30 cellular contexts compared by ENCODE assay signal in the genomic region with DNA sequence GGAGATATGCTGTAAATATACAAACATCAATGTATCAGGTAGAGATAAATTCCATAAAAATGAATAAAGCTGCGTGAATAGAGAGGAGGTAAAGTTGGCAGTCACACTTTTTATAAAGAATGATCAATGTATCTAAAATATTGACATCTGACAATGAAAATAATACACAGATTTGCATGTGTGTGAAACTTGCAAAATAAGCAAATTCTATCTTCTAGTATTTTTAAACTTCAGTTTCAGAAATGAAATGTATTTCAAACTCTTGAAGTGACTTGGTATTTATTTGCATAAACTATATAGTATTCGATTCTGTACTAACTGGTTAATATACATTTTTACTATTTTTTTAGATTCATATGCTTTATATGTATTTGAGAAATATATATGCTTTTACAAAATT.
"Had no signal": no experiment of that assay in that cellular context is flagged by ENCODE, and none has a peak within 500 bp of the region (broad histone marks: within the 10 kb centered on the region; RNA-seq: fewer than 3 reads in every experiment).

No MANE protein-coding gene starts in this region.

- H3K27me3 ChIP-seq: ascending aorta, breast epithelium, cardiac muscle cell, colonic mucosa, esophagus squamous epithelium had no signal

- H3K4me3 ChIP-seq: ascending aorta, breast epithelium, cardiac muscle cell, colonic mucosa, esophagus squamous epithelium had no signal

- H3K4me1 ChIP-seq: ascending aorta, breast epithelium, colonic mucosa, esophagus squamous epithelium had no signal

- ATAC-seq: activated CD4-positive, alpha-beta T cell treated with anti-CD3 and anti-CD28 coated beads for 36 hours; activated CD8-positive, alpha-beta memory T cell treated with anti-CD3 and anti-CD28 coated beads, Interleukin-2, amount 10 ng/mL, durations not matched to agents 7 days and 5 days; activated CD8-positive, alpha-beta T cell treated with anti-CD3 and anti-CD28 coated beads, Interleukin-2, amount 10 ng/mL, durations not matched to agents 7 days and 5 days; activated naive CD4-positive, alpha-beta T cell treated with anti-CD3 and anti-CD28 coated beads, Interleukin-2, amount 50 U/mL, for 72 hours had no signal

- H3K9me3 ChIP-seq: ascending aorta, breast epithelium, colonic mucosa, esophagus squamous epithelium had no signal

- H3K36me3 ChIP-seq: ascending aorta, breast epithelium, cardiac muscle cell, colonic mucosa, esophagus squamous epithelium had no signal

- H3K27ac ChIP-seq: ascending aorta, breast epithelium, cardiac muscle cell, colonic mucosa, epithelial cell of prostate, esophagus squamous epithelium had no signal

- DNase-seq: activated CD4-positive, alpha-beta memory T cell treated with anti-CD3 and anti-CD28 coated beads for 36 hours; activated CD4-positive, alpha-beta T cell treated with anti-CD3 and anti-CD28 coated beads for 36 hours; activated CD4-positive, alpha-beta T cell treated with anti-CD3 and anti-CD28 coated beads, Interleukin-2, amount 10 ng/mL, durations not matched to agents 24 days and 14 days; activated CD4-positive, CD25-positive, alpha-beta regulatory T cell; activated CD4-positive, CD25-positive, alpha-beta regulatory T cell treated with anti-CD3 and anti-CD28 coated beads, Interleukin-2, amount 50 U/mL, for 72 hours; activated CD8-positive, alpha-beta memory T cell treated with anti-CD3 and anti-CD28 coated beads, Interleukin-2, amount 10 ng/mL, durations not matched to agents 7 days and 5 days; activated CD8-positive, alpha-beta memory T cell treated with anti-CD3 and anti-CD28 coated beads, Interleukin-2, amount 50 U/mL, for 4 hours; activated CD8-positive, alpha-beta T cell treated with anti-CD3 and anti-CD28 coated beads, Interleukin-2, amount 10 ng/mL, durations not matched to agents 7 days and 5 days; activated gamma-delta T cell; activated naive CD4-positive, alpha-beta T cell; activated naive CD4-positive, alpha-beta T cell treated with anti-CD3 and anti-CD28 coated beads, Interleukin-2, amount 10 ng/mL, durations not matched to agents 7 days and 5 days; activated naive CD8-positive, alpha-beta T cell treated with anti-CD3 and anti-CD28 coated beads, Interleukin-2, amount 10 ng/mL, durations not matched to agents 7 days and 5 days; activated T-cell treated with anti-CD3 and anti-CD28 coated beads, Interleukin-2, amount 50 U/mL, for 1 hour; activated T-cell treated with anti-CD3 and anti-CD28 coated beads, Interleukin-2, amount 50 U/mL, for 48 hours; central memory CD4-positive, alpha-beta T cell; cerebellar nuclear complex; colonic mucosa; effector CD8-positive, alpha-beta T cell; esophagus squamous epithelium; foreskin melanocyte; head of caudate nucleus; hippocampal formation; T1000 had no signal

- FAIRE-seq: endometrium, endothelial cell of umbilical vein had no signal
